Comparison of ENCODE assay signal across 6 cellular contexts in genomic region chr10:97422921-97423420, GRCh38.
A peak's percentile ranks its signal among the peaks of the same experiment; 100 is the strongest.
DNase-seq lines count a peak whose midpoint lies in the region.

No MANE protein-coding gene starts in this region.

- peaks cover 39% of the 10 kb centered on the region for H3K4me1 Mint-ChIP-seq in T-helper 2 cell treated with Interferon-gamma antibody and Interleukin-4, amounts not matched to agents 5 μg/mL and 100 μg/mL, for 36 hours (ENCODE audit: low read depth)

- peaks cover 20% of the 10 kb centered on the region for H3K36me3 Mint-ChIP-seq in T-helper 2 cell treated with Interferon-gamma antibody and Interleukin-4, amounts not matched to agents 5 μg/mL and 100 μg/mL, for 36 hours (ENCODE audit: low read depth)

- DNase-seq in CD1c-positive myeloid dendritic cell (ENCODE audit: extremely low spot score) (peak; percentile 86), fibroblast of the conjunctiva (ENCODE audit: low read depth) (peak; percentile 34), DMS 273 treated with DMSO at 0.1 percent for 48 hours (lab: John Stamatoyannopoulos, UW) (no peak), NCI-H774 (lab: John Stamatoyannopoulos, UW) (no peak), iPS-NIHi11 (ENCODE audit: low spot score) (no peak)
- peak; percentile 75 for DNase-seq in T-helper 2 cell treated with Interferon-gamma antibody and Interleukin-4, amounts not matched to agents 5 μg/mL and 100 μg/mL, for 36 hours (ENCODE audit: low spot score)

- peak overlapping the region; percentile 96 for H3K27ac Mint-ChIP-seq in T-helper 2 cell treated with Interferon-gamma antibody and Interleukin-4, amounts not matched to agents 5 μg/mL and 100 μg/mL, for 36 hours

- peak overlapping the region; percentile 78 for H3K4me3 Mint-ChIP-seq in T-helper 2 cell treated with Interferon-gamma antibody and Interleukin-4, amounts not matched to agents 5 μg/mL and 100 μg/mL, for 36 hours

- no peaks in the 10 kb centered on the region for H3K9me3 Mint-ChIP-seq in T-helper 2 cell treated with Interferon-gamma antibody and Interleukin-4, amounts not matched to agents 5 μg/mL and 100 μg/mL, for 36 hours

- peaks cover 2% of the 10 kb centered on the region for H3K27me3 Mint-ChIP-seq in T-helper 2 cell treated with Interferon-gamma antibody and Interleukin-4, amounts not matched to agents 5 μg/mL and 100 μg/mL, for 36 hours (ENCODE audit: low read depth)

Comparison
In these comparisons a context has a peak if more than half of its experiments do, and no peak if none do; other contexts are left out.
1. DNase-seq: peak in CD1c-positive myeloid dendritic cell (single experiment), T-helper 2 cell treated with Interferon-gamma antibody and Interleukin-4, amounts not matched to agents 5 μg/mL and 100 μg/mL, for 36 hours (single experiment) and fibroblast of the conjunctiva (single experiment); none in DMS 273 treated with DMSO at 0.1 percent for 48 hours (single experiment), NCI-H774 (single experiment) and iPS-NIHi11 (single experiment).